ENCODE assay signal across 8 cellular contexts in the genomic region with DNA sequence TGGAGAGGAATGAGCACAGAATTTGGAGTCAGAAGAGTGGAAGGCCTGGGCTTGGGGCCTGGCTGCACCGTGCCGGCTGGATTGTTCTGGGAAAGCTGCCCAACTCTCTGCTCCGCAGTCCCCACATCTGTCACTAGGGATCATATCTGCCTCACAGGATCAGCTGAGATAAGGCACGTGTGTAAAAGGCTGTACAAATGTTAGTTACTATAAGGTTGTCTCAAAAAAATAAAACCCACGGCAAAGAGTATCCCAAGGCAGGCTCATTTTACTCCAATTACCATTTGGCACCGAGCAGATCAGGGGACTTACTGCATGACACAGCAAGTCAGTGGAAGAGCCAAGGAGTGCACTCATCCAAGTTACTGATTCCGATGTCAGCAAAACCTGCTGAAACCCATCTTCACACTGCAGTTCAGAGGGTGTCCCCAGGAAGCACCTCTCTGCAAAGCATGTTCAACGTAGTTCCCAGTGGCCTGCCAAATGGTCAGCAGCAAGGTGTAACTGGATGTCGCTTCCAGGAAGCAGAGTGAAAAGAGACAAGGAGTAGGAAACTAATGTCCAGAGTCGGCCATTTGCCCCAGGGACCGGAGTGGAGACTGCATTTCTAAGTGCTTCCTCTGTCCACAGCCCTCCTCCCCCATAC. TPM values are rescaled to one million over a fixed set of nuclear protein-coding genes. Genes with fewer than 3 reads are reported as not detected.
DNase-seq lines count a peak whose midpoint lies in the region; ATAC-seq and TF ChIP-seq lines count a peak whose summit lies in the region.

No MANE protein-coding gene starts in this region.

- no peak overlapping the region for H2BK120ac ChIP-seq in mesendoderm (ENCODE audit: low read depth, low read length)

- H3K4me2 ChIP-seq in mesendoderm (ENCODE audit: low read length) = no peak overlapping the region

- H3K23ac ChIP-seq in mesendoderm (ENCODE audit: low read length) = no peak overlapping the region

- H3K27me3 Mint-ChIP-seq in endodermal cell (ENCODE audit: insufficient read depth) = no peaks in the 10 kb centered on the region
- H3K27me3 Mint-ChIP-seq in effector memory CD8-positive, alpha-beta T cell = no peaks in the 10 kb centered on the region
- H3K27me3 Mint-ChIP-seq in activated naive CD8-positive, alpha-beta T cell treated with anti-CD3 and anti-CD28 coated beads for 36 hours = no peaks in the 10 kb centered on the region

- H3K4me1 Mint-ChIP-seq in endodermal cell = peaks cover 16% of the 10 kb centered on the region
- peaks cover 6 to 7% of the 10 kb centered on the region in 2 donors for H3K4me1 Mint-ChIP-seq in effector memory CD8-positive, alpha-beta T cell (ENCODE audit: low read depth in 2 of 2)
- peaks cover 4% of the 10 kb centered on the region for H3K4me1 Mint-ChIP-seq in activated naive CD8-positive, alpha-beta T cell treated with anti-CD3 and anti-CD28 coated beads for 36 hours

- H3K4me3 ChIP-seq in endodermal cell (ENCODE audit: low read length) = no peak overlapping the region
- H3K4me3 ChIP-seq in mesendoderm (ENCODE audit: low read length) = no peak overlapping the region

- H2BK5ac ChIP-seq in mesendoderm (ENCODE audit: low read length) = no peak overlapping the region

- peak; percentile 55 for TF ChIP-seq CTCF in endodermal cell (conservative IDR thresholded peaks at IDR 0.05)

- ATAC-seq in effector memory CD8-positive, alpha-beta T cell (replicated peaks) = no peak
- ATAC-seq in HG03469 (IDR thresholded peaks at IDR 0.05; ENCODE audit: unreplicated experiment) = no peak

- no peak overlapping the region for H3K18ac ChIP-seq in mesendoderm (ENCODE audit: low read length)

- H3K27me3 ChIP-seq in endodermal cell (ENCODE audit: control insufficient read depth, insufficient read depth, low read length, poor library complexity, severe bottlenecking) (no peaks in the 10 kb centered on the region), mesendoderm (ENCODE audit: insufficient read depth, low read length, poor library complexity) (no peaks in the 10 kb centered on the region)

- no peak overlapping the region for H3K4me3 Mint-ChIP-seq in endodermal cell
- H3K4me3 Mint-ChIP-seq in effector memory CD8-positive, alpha-beta T cell = no peak overlapping the region
- H3K4me3 Mint-ChIP-seq in activated naive CD8-positive, alpha-beta T cell treated with anti-CD3 and anti-CD28 coated beads for 36 hours = no peak overlapping the region

- peak; percentile 93 for DNase-seq in DMS 273 (lab: John Stamatoyannopoulos, UW; ENCODE audit: unreplicated experiment)
- peak; percentile 33 for DNase-seq in NCI-H748 (lab: John Stamatoyannopoulos, UW; ENCODE audit: unreplicated experiment)
- peak; percentile 73 for DNase-seq in endodermal cell
- peak; percentile 52 for DNase-seq in mesendoderm
- no peak for DNase-seq in iPS-NIHi7 (ENCODE audit: extremely low spot score)
- DNase-seq in effector memory CD8-positive, alpha-beta T cell = no peak
- DNase-seq in activated naive CD8-positive, alpha-beta T cell treated with anti-CD3 and anti-CD28 coated beads for 36 hours = no peak

- no peak overlapping the region for H3K4ac ChIP-seq in mesendoderm (ENCODE audit: low read depth, low read length)

- no peak overlapping the region for H3K9ac ChIP-seq in endodermal cell (ENCODE audit: extremely low read depth, low read length, poor library complexity, severe bottlenecking)
- H3K9ac ChIP-seq in mesendoderm (ENCODE audit: low read length) = no peak overlapping the region

- no peak overlapping the region for H3K27ac ChIP-seq in endodermal cell (ENCODE audit: low read depth, low read length)
- no peak overlapping the region for H3K27ac ChIP-seq in mesendoderm (ENCODE audit: low read depth, low read length)

- H3K4me1 ChIP-seq in endodermal cell (ENCODE audit: control insufficient read depth, insufficient read depth, low read length) (no peaks in the 10 kb centered on the region), mesendoderm (ENCODE audit: control insufficient read depth, low read depth, low read length) (no peaks in the 10 kb centered on the region)

- H3K36me3 Mint-ChIP-seq in endodermal cell (ENCODE audit: low read depth) = no peaks in the 10 kb centered on the region
- H3K36me3 Mint-ChIP-seq in effector memory CD8-positive, alpha-beta T cell (ENCODE audit: insufficient read depth) = peaks cover 7% of the 10 kb centered on the region
- H3K36me3 Mint-ChIP-seq in activated naive CD8-positive, alpha-beta T cell treated with anti-CD3 and anti-CD28 coated beads for 36 hours = no peaks in the 10 kb centered on the region

- peak overlapping the region; percentile 42 for H3K27ac Mint-ChIP-seq in endodermal cell
- peak overlapping the region in 1 of 2 donors; percentile 38 for H3K27ac Mint-ChIP-seq in effector memory CD8-positive, alpha-beta T cell
- H3K27ac Mint-ChIP-seq in activated naive CD8-positive, alpha-beta T cell treated with anti-CD3 and anti-CD28 coated beads for 36 hours = no peak overlapping the region

- 78 to 86% methylated on average over 9 to 11 of the region's 11 CpGs for WGBS in endodermal cell (ENCODE audit: insufficient coverage in 1 of 2, insufficient read length in 1 of 2), 2 experiments
- no CpG with 5 or more reads among the region's 11 CpGs for WGBS in mesendoderm (ENCODE audit: extremely low coverage, insufficient coverage, low lambda C conversion rate)

- H3K9me3 ChIP-seq in endodermal cell (ENCODE audit: control insufficient read depth, low read length) = no peaks in the 10 kb centered on the region

- H3K36me3 ChIP-seq in endodermal cell (ENCODE audit: control insufficient read depth, insufficient read depth, low read length) = no peaks in the 10 kb centered on the region
- H3K36me3 ChIP-seq in mesendoderm (ENCODE audit: control insufficient read depth, insufficient read depth, low read length) = no peaks in the 10 kb centered on the region

- no peaks in the 10 kb centered on the region for H3K9me3 Mint-ChIP-seq in endodermal cell
- H3K9me3 Mint-ChIP-seq in effector memory CD8-positive, alpha-beta T cell = no peaks in the 10 kb centered on the region
- H3K9me3 Mint-ChIP-seq in activated naive CD8-positive, alpha-beta T cell treated with anti-CD3 and anti-CD28 coated beads for 36 hours = no peaks in the 10 kb centered on the region

- no peak overlapping the region for H3K56ac ChIP-seq in mesendoderm (ENCODE audit: low read length)

- no peak overlapping the region for H4K8ac ChIP-seq in mesendoderm (ENCODE audit: low read depth, low read length)

- H2AK5ac ChIP-seq in mesendoderm (ENCODE audit: low read length) = no peak overlapping the region

- no peaks in the 10 kb centered on the region for H3K79me1 ChIP-seq in mesendoderm (ENCODE audit: low read length)

- H2BK15ac ChIP-seq in mesendoderm (replicated peaks; ENCODE audit: low read depth) = no peak overlapping the region

- no peaks in the 10 kb centered on the region for H3K79me2 ChIP-seq in mesendoderm (ENCODE audit: control insufficient read depth, insufficient read depth, low read length)

- H4K5ac ChIP-seq in mesendoderm (ENCODE audit: low read length) = no peak overlapping the region

RNA-seq across cellular contexts. Expression of gene MRTFA, which starts 18.1 kb away (rescaled TPM):
- 10 to 100 TPM; 43.3 to 44.7 TPM for total RNA-seq in endodermal cell
- 24.1 TPM for polyA plus RNA-seq in endodermal cell (2013, experiment 1 of 2)
- 25.4 TPM for polyA plus RNA-seq in endodermal cell (2013, experiment 2 of 2)
- 12.2 TPM for polyA plus RNA-seq in mesendoderm (2013, experiment 1 of 2)
- 11.8 TPM for polyA plus RNA-seq in mesendoderm (2013, experiment 2 of 2)
- 10 to 100 TPM; 35.3 to 37.6 TPM for total RNA-seq in activated naive CD8-positive, alpha-beta T cell treated with anti-CD3 and anti-CD28 coated beads for 36 hours

RNA-seq across cellular contexts. Expression of gene MCHR1, which starts 24.6 kb away (rescaled TPM):
- total RNA-seq in endodermal cell = under 1 TPM in 1 of 2 donors, not detected in 1; 0.53 TPM
- polyA plus RNA-seq in endodermal cell (2013, experiment 1 of 2) = 10.9 TPM
- polyA plus RNA-seq in endodermal cell (2013, experiment 2 of 2) = 15.6 TPM
- 1.4 TPM for polyA plus RNA-seq in mesendoderm (2013, experiment 1 of 2)
- 1.2 TPM for polyA plus RNA-seq in mesendoderm (2013, experiment 2 of 2)
- not detected for total RNA-seq in activated naive CD8-positive, alpha-beta T cell treated with anti-CD3 and anti-CD28 coated beads for 36 hours

Comparison
In these comparisons a context has a peak if more than half of its experiments do, and no peak if none do; other contexts are left out.
1. DNase-seq: peak in DMS 273 (single experiment), NCI-H748 (single experiment), endodermal cell (single experiment) and mesendoderm (single experiment); none in iPS-NIHi7 (single experiment), effector memory CD8-positive, alpha-beta T cell (0 of 3) and activated naive CD8-positive, alpha-beta T cell treated with anti-CD3 and anti-CD28 coated beads for 36 hours (single experiment).